ENCODE assay signal across 23 cellular contexts in genomic region chr11:46149826-46150225, GRCh38. TPM values are rescaled to one million over a fixed set of nuclear protein-coding genes. Genes with fewer than 3 reads are reported as not detected.
DNase-seq lines count a peak whose midpoint lies in the region; TF ChIP-seq lines count a peak whose summit lies in the region.
"Had no signal": no experiment of that assay in that cellular context is flagged by ENCODE, and none has a peak within 500 bp of the region (broad histone marks: within the 10 kb centered on the region; RNA-seq: fewer than 3 reads in every experiment).

No MANE protein-coding gene starts in this region.

- no peak overlapping the region for H3K27ac Mint-ChIP-seq in activated CD4-positive, alpha-beta memory T cell treated with anti-CD3 and anti-CD28 coated beads for 36 hours
- H3K27ac Mint-ChIP-seq in activated CD4-positive, alpha-beta memory T cell treated with anti-CD3 and anti-CD28 coated beads, Interleukin-2, amount 10 ng/mL, durations not matched to agents 7 days and 5 days: no peak overlapping the region
- H3K27ac Mint-ChIP-seq in activated naive CD4-positive, alpha-beta T cell treated with anti-CD3 and anti-CD28 coated beads for 36 hours: no peak overlapping the region
- H3K27ac Mint-ChIP-seq in neural progenitor cell: no peak overlapping the region
- H3K27ac Mint-ChIP-seq in activated T-helper 1 cell treated with anti-CD3 and anti-CD28 coated beads, Interleukin-12 subunit alpha, Interleukin-12 subunit beta, Interleukin-2, Interleukin-4 antibody, amounts not matched to agents 30 ng/mL and 10 ng/mL and 1 ng/mL, durations not matched to agents 14 hours and 24 hours and 36 hours: no peak overlapping the region
- H3K27ac Mint-ChIP-seq: CD14-positive monocyte; CD4-positive, alpha-beta T cell; CD8-positive, alpha-beta memory T cell had no signal

- TF ChIP-seq CTCF in HEK293 (tag by site-specific recombination; IDR thresholded peaks at IDR 0.05): no peak
- no peak for TF ChIP-seq CTCF in neural progenitor cell (IDR thresholded peaks at IDR 0.05)

- H3K27ac ChIP-seq in HEK293 (ENCODE audit: extremely low read depth, low read depth, low read length) (no peak overlapping the region), neural progenitor cell (no peak overlapping the region)
- H3K27ac ChIP-seq: A549; BLaER1 treated with 17β-estradiol and CSF1 and Interleukin-3, amounts not matched to agents 10 nM and 100 nM had no signal

- H2AFZ ChIP-seq in neural progenitor cell (replicated peaks): peak overlapping the region; percentile 53

- H3K4me2 ChIP-seq in neural progenitor cell: peak overlapping the region; percentile 13
- H3K4me2 ChIP-seq: A549; BLaER1 treated with 17β-estradiol and CSF1 and Interleukin-3, amounts not matched to agents 10 nM and 100 nM had no signal

- POLR2A ChIA-PET in activated CD4-positive, alpha-beta memory T cell treated with anti-CD3 and anti-CD28 coated beads for 36 hours (lab: Charles Lee): no interaction called here
- POLR2A ChIA-PET in activated CD4-positive, alpha-beta memory T cell treated with anti-CD3 and anti-CD28 coated beads, Interleukin-2, amount 10 ng/mL, durations not matched to agents 7 days and 5 days (lab: Charles Lee): no interaction called here
- POLR2A ChIA-PET in HEK293 (lab: Yijun Ruan, JAX): no interaction called here

- no peaks in the 10 kb centered on the region for H3K36me3 Mint-ChIP-seq in activated CD4-positive, alpha-beta memory T cell treated with anti-CD3 and anti-CD28 coated beads for 36 hours
- H3K36me3 Mint-ChIP-seq in activated CD4-positive, alpha-beta memory T cell treated with anti-CD3 and anti-CD28 coated beads, Interleukin-2, amount 10 ng/mL, durations not matched to agents 7 days and 5 days (ENCODE audit: low read depth): no peaks in the 10 kb centered on the region
- H3K36me3 Mint-ChIP-seq in activated naive CD4-positive, alpha-beta T cell treated with anti-CD3 and anti-CD28 coated beads for 36 hours (ENCODE audit: low read depth): no peaks in the 10 kb centered on the region
- H3K36me3 Mint-ChIP-seq in neural progenitor cell: no peaks in the 10 kb centered on the region
- no peaks in the 10 kb centered on the region for H3K36me3 Mint-ChIP-seq in activated T-helper 1 cell treated with anti-CD3 and anti-CD28 coated beads, Interleukin-12 subunit alpha, Interleukin-12 subunit beta, Interleukin-2, Interleukin-4 antibody, amounts not matched to agents 30 ng/mL and 10 ng/mL and 1 ng/mL, durations not matched to agents 14 hours and 24 hours and 36 hours (ENCODE audit: low read depth)
- H3K36me3 Mint-ChIP-seq: CD14-positive monocyte had no signal

- no peaks in the 10 kb centered on the region for H3F3A ChIP-seq in neural progenitor cell (ENCODE audit: low read depth)

- no peaks in the 10 kb centered on the region for H3K79me2 ChIP-seq in neural progenitor cell (ENCODE audit: low read depth)

- H3K4me1 ChIP-seq in HEK293 (ENCODE audit: control insufficient read depth, insufficient read depth, low read length) (no peaks in the 10 kb centered on the region), neural progenitor cell (peaks cover 8% of the 10 kb centered on the region)
- H3K4me1 ChIP-seq: A549, BE2C, HAP-1 had no signal

- H3K9me3 Mint-ChIP-seq in activated CD4-positive, alpha-beta memory T cell treated with anti-CD3 and anti-CD28 coated beads for 36 hours: no peaks in the 10 kb centered on the region
- no peaks in the 10 kb centered on the region for H3K9me3 Mint-ChIP-seq in activated CD4-positive, alpha-beta memory T cell treated with anti-CD3 and anti-CD28 coated beads, Interleukin-2, amount 10 ng/mL, durations not matched to agents 7 days and 5 days
- H3K9me3 Mint-ChIP-seq in activated naive CD4-positive, alpha-beta T cell treated with anti-CD3 and anti-CD28 coated beads for 36 hours: peaks cover 3% of the 10 kb centered on the region
- H3K9me3 Mint-ChIP-seq in neural progenitor cell: no peaks in the 10 kb centered on the region
- no peaks in the 10 kb centered on the region for H3K9me3 Mint-ChIP-seq in activated T-helper 1 cell treated with anti-CD3 and anti-CD28 coated beads, Interleukin-12 subunit alpha, Interleukin-12 subunit beta, Interleukin-2, Interleukin-4 antibody, amounts not matched to agents 30 ng/mL and 10 ng/mL and 1 ng/mL, durations not matched to agents 14 hours and 24 hours and 36 hours
- H3K9me3 Mint-ChIP-seq: CD4-positive, alpha-beta T cell had no signal

- H3K4me3 Mint-ChIP-seq in activated CD4-positive, alpha-beta memory T cell treated with anti-CD3 and anti-CD28 coated beads for 36 hours: no peak overlapping the region
- H3K4me3 Mint-ChIP-seq in activated CD4-positive, alpha-beta memory T cell treated with anti-CD3 and anti-CD28 coated beads, Interleukin-2, amount 10 ng/mL, durations not matched to agents 7 days and 5 days: no peak overlapping the region
- H3K4me3 Mint-ChIP-seq in activated naive CD4-positive, alpha-beta T cell treated with anti-CD3 and anti-CD28 coated beads for 36 hours: no peak overlapping the region
- H3K4me3 Mint-ChIP-seq in neural progenitor cell: no peak overlapping the region
- H3K4me3 Mint-ChIP-seq in activated T-helper 1 cell treated with anti-CD3 and anti-CD28 coated beads, Interleukin-12 subunit alpha, Interleukin-12 subunit beta, Interleukin-2, Interleukin-4 antibody, amounts not matched to agents 30 ng/mL and 10 ng/mL and 1 ng/mL, durations not matched to agents 14 hours and 24 hours and 36 hours: no peak overlapping the region
- H3K4me3 Mint-ChIP-seq: CD14-positive monocyte; CD4-positive, alpha-beta T cell; CD8-positive, alpha-beta memory T cell had no signal

- no peaks in the 10 kb centered on the region for H4K20me1 ChIP-seq in neural progenitor cell (ENCODE audit: low read depth)
- H4K20me1 ChIP-seq: BLaER1 treated with 17β-estradiol and CSF1 and Interleukin-3, amounts not matched to agents 10 nM and 100 nM had no signal

- H3K36me3 ChIP-seq in HEK293 (ENCODE audit: control insufficient read depth in 2 of 2, insufficient read depth in 1 of 2, low read length in 2 of 2): no peaks in the 10 kb centered on the region
- H3K36me3 ChIP-seq in neural progenitor cell: no peaks in the 10 kb centered on the region
- H3K36me3 ChIP-seq: BE2C; BLaER1 treated with 17β-estradiol and CSF1 and Interleukin-3, amounts not matched to agents 10 nM and 100 nM; HAP-1 had no signal

- H3K4me1 Mint-ChIP-seq in activated CD4-positive, alpha-beta memory T cell treated with anti-CD3 and anti-CD28 coated beads for 36 hours (ENCODE audit: low read depth): peaks cover 3% of the 10 kb centered on the region
- peaks cover 8% of the 10 kb centered on the region for H3K4me1 Mint-ChIP-seq in activated CD4-positive, alpha-beta memory T cell treated with anti-CD3 and anti-CD28 coated beads, Interleukin-2, amount 10 ng/mL, durations not matched to agents 7 days and 5 days
- no peaks in the 10 kb centered on the region for H3K4me1 Mint-ChIP-seq in activated naive CD4-positive, alpha-beta T cell treated with anti-CD3 and anti-CD28 coated beads for 36 hours (ENCODE audit: low read depth)
- H3K4me1 Mint-ChIP-seq in neural progenitor cell: no peaks in the 10 kb centered on the region
- H3K4me1 Mint-ChIP-seq in activated T-helper 1 cell treated with anti-CD3 and anti-CD28 coated beads, Interleukin-12 subunit alpha, Interleukin-12 subunit beta, Interleukin-2, Interleukin-4 antibody, amounts not matched to agents 30 ng/mL and 10 ng/mL and 1 ng/mL, durations not matched to agents 14 hours and 24 hours and 36 hours (ENCODE audit: low read depth): no peaks in the 10 kb centered on the region
- H3K4me1 Mint-ChIP-seq: CD14-positive monocyte; CD8-positive, alpha-beta memory T cell had no signal

- peaks cover 8% of the 10 kb centered on the region for H3K27me3 Mint-ChIP-seq in activated CD4-positive, alpha-beta memory T cell treated with anti-CD3 and anti-CD28 coated beads for 36 hours
- H3K27me3 Mint-ChIP-seq in activated CD4-positive, alpha-beta memory T cell treated with anti-CD3 and anti-CD28 coated beads, Interleukin-2, amount 10 ng/mL, durations not matched to agents 7 days and 5 days: peaks cover 8% of the 10 kb centered on the region
- H3K27me3 Mint-ChIP-seq in activated naive CD4-positive, alpha-beta T cell treated with anti-CD3 and anti-CD28 coated beads for 36 hours (ENCODE audit: low read depth): no peaks in the 10 kb centered on the region
- H3K27me3 Mint-ChIP-seq in neural progenitor cell (ENCODE audit: insufficient read depth, low read depth): peaks cover 7% of the 10 kb centered on the region
- H3K27me3 Mint-ChIP-seq in activated T-helper 1 cell treated with anti-CD3 and anti-CD28 coated beads, Interleukin-12 subunit alpha, Interleukin-12 subunit beta, Interleukin-2, Interleukin-4 antibody, amounts not matched to agents 30 ng/mL and 10 ng/mL and 1 ng/mL, durations not matched to agents 14 hours and 24 hours and 36 hours (ENCODE audit: insufficient read depth): peaks cover 21% of the 10 kb centered on the region

- no peaks in the 10 kb centered on the region for H3K27me3 ChIP-seq in neural progenitor cell
- H3K27me3 ChIP-seq: BE2C; BLaER1 treated with 17β-estradiol and CSF1 and Interleukin-3, amounts not matched to agents 10 nM and 100 nM had no signal

- H3K9me3 ChIP-seq in HEK293 (ENCODE audit: control insufficient read depth, insufficient read depth, low read depth, low read length): no peaks in the 10 kb centered on the region
- no peaks in the 10 kb centered on the region for H3K9me3 ChIP-seq in neural progenitor cell (ENCODE audit: low read depth)
- H3K9me3 ChIP-seq: BE2C; BLaER1 treated with 17β-estradiol and CSF1 and Interleukin-3, amounts not matched to agents 10 nM and 100 nM had no signal

- H3K4me3 ChIP-seq in HEK293 (ENCODE audit: low read depth, low read length) (no peak overlapping the region), neural progenitor cell (no peak overlapping the region)
- H3K4me3 ChIP-seq: A549; BLaER1 treated with 17β-estradiol and CSF1 and Interleukin-3, amounts not matched to agents 10 nM and 100 nM; HAP-1 had no signal

- no peak overlapping the region for H3K9ac ChIP-seq in neural progenitor cell
- H3K9ac ChIP-seq: BLaER1 treated with 17β-estradiol and CSF1 and Interleukin-3, amounts not matched to agents 10 nM and 100 nM had no signal

- CTCF ChIA-PET in activated CD4-positive, alpha-beta memory T cell treated with anti-CD3 and anti-CD28 coated beads for 36 hours (lab: Charles Lee): no interaction called here
- CTCF ChIA-PET in activated CD4-positive, alpha-beta memory T cell treated with anti-CD3 and anti-CD28 coated beads, Interleukin-2, amount 10 ng/mL, durations not matched to agents 7 days and 5 days (lab: Charles Lee): no interaction called here
- CTCF ChIA-PET in activated naive CD4-positive, alpha-beta T cell treated with anti-CD3 and anti-CD28 coated beads for 36 hours (lab: Charles Lee): no interaction called here
- CTCF ChIA-PET in HEK293 (lab: Yijun Ruan, JAX): interaction anchor here (1.0 kb wide), 1 partner anchor 185 kb away, joined by 3 read pairs; no protein-coding TSS in a partner anchor

- peak; percentile 31 for DNase-seq in activated CD4-positive, alpha-beta memory T cell treated with anti-CD3 and anti-CD28 coated beads for 36 hours
- DNase-seq in activated CD4-positive, alpha-beta memory T cell treated with anti-CD3 and anti-CD28 coated beads, Interleukin-2, amount 10 ng/mL, durations not matched to agents 7 days and 5 days: no peak
- DNase-seq in activated naive CD4-positive, alpha-beta T cell treated with anti-CD3 and anti-CD28 coated beads for 36 hours: peak; percentile 16
- no peak for DNase-seq in activated naive CD4-positive, alpha-beta T cell treated with Interleukin-2 at 50 U/mL for 16 hours
- DNase-seq in neural progenitor cell (ENCODE audit: low spot score) (no peak), G401 (ENCODE audit: low spot score) (no peak)
- DNase-seq in activated T-helper 1 cell treated with anti-CD3 and anti-CD28 coated beads, Interleukin-12 subunit alpha, Interleukin-12 subunit beta, Interleukin-2, Interleukin-4 antibody, amounts not matched to agents 30 ng/mL and 10 ng/mL and 1 ng/mL, durations not matched to agents 14 hours and 24 hours and 36 hours (ENCODE audit: low spot score): no peak
- DNase-seq: 8988T; ACHN; AML-193; BE2C; CD4-positive, alpha-beta T cell; CD8-positive, alpha-beta memory T cell; DMS 273 treated with DMSO at 0.1 percent for 48 hours; DMS79; EL; GF-D8; GOT3 had no signal

- intact Hi-C loops in activated CD4-positive, alpha-beta memory T cell treated with anti-CD3 and anti-CD28 coated beads for 36 hours (cut with micrococcal nuclease): no loop called here
- intact Hi-C loops in activated naive CD4-positive, alpha-beta T cell treated with anti-CD3 and anti-CD28 coated beads for 36 hours (cut with micrococcal nuclease): no loop called here
- intact Hi-C loops in activated T-helper 1 cell treated with anti-CD3 and anti-CD28 coated beads, Interleukin-12 subunit alpha, Interleukin-12 subunit beta, Interleukin-2, Interleukin-4 antibody, amounts not matched to agents 30 ng/mL and 10 ng/mL and 1 ng/mL, durations not matched to agents 14 hours and 24 hours and 36 hours (cut with micrococcal nuclease): no loop called here

- in situ Hi-C loops in G401 (cut with HindIII; ENCODE audit: low sequenced_read_pairs): no loop called here

RNA-seq across cellular contexts. Expression of gene PHF21A, which starts 28.6 kb away (rescaled TPM):
- total RNA-seq in activated CD4-positive, alpha-beta memory T cell treated with anti-CD3 and anti-CD28 coated beads for 36 hours: 10 to 100 TPM; 38.0 to 40.0 TPM
- 10 to 100 TPM; 52.6 to 56.9 TPM for total RNA-seq in activated CD4-positive, alpha-beta memory T cell treated with anti-CD3 and anti-CD28 coated beads, Interleukin-2, amount 10 ng/mL, durations not matched to agents 7 days and 5 days
- total RNA-seq in activated naive CD4-positive, alpha-beta T cell treated with anti-CD3 and anti-CD28 coated beads for 36 hours: 10 to 100 TPM; 40.4 to 42.6 TPM
- 33.9 and 49.6 TPM in 2 replicates for total RNA-seq in neural progenitor cell (ENCODE audit: low replicate concordance)
- 32.9 and 42.0 TPM in 2 replicates for total RNA-seq in activated T-helper 1 cell treated with anti-CD3 and anti-CD28 coated beads, Interleukin-12 subunit alpha, Interleukin-12 subunit beta, Interleukin-2, Interleukin-4 antibody, amounts not matched to agents 30 ng/mL and 10 ng/mL and 1 ng/mL, durations not matched to agents 14 hours and 24 hours and 36 hours
- 2.5 and 6.7 TPM in 2 replicates for total RNA-seq in G401 (2014; rRNA removed; shearing (Covaris generic))

Comparison
In these comparisons a context has a peak if more than half of its experiments do, and no peak if none do; other contexts are left out.
1. DNase-seq: peak in activated CD4-positive, alpha-beta memory T cell treated with anti-CD3 and anti-CD28 coated beads for 36 hours (single experiment) and activated naive CD4-positive, alpha-beta T cell treated with anti-CD3 and anti-CD28 coated beads for 36 hours (single experiment); none in activated CD4-positive, alpha-beta memory T cell treated with anti-CD3 and anti-CD28 coated beads, Interleukin-2, amount 10 ng/mL, durations not matched to agents 7 days and 5 days (single experiment), activated naive CD4-positive, alpha-beta T cell treated with Interleukin-2 at 50 U/mL for 16 hours (single experiment), neural progenitor cell (single experiment), activated T-helper 1 cell treated with anti-CD3 and anti-CD28 coated beads, Interleukin-12 subunit alpha, Interleukin-12 subunit beta, Interleukin-2, Interleukin-4 antibody, amounts not matched to agents 30 ng/mL and 10 ng/mL and 1 ng/mL, durations not matched to agents 14 hours and 24 hours and 36 hours (single experiment) and G401 (single experiment).